ENCODE assay signal across 1 cellular context in the genomic region with DNA sequence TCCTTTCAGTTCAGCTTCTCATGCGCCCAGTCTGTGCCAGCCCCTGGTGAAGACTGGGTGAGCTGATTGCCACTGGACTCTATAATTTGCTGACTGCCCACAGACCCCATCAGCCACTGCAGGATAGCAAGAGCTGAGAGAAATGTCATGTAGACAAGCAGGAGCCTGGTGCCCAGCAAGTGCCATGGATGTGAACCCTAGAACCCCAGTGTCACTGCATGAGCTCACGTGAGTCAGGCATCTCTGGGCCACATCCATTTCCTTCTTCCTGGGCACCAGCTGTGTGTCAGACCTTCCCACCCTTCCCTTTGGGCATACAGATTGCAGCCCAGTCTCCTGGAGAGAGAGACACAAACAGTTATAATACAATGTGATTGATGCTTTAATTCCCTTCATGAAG.
TF ChIP-seq lines count a peak whose summit lies in the region.

No MANE protein-coding gene starts in this region.

TF ChIP-seq in IMR-90, 13 proteins besides CTCF, POLR2A, EP300 and RAD21 (continued from another document):
- TF ChIP-seq USF2 (IDR thresholded peaks at IDR 0.05; ENCODE audit: low read depth, low read length) (no peak), BHLHE40 (IDR thresholded peaks at IDR 0.05; ENCODE audit: low read depth, low read length) (no peak), FOS (IDR thresholded peaks at IDR 0.05; ENCODE audit: low read depth, low read length) (no peak), RCOR1 (IDR thresholded peaks at IDR 0.05; ENCODE audit: insufficient replicate concordance, low read length) (no peak), MAZ (IDR thresholded peaks at IDR 0.05; ENCODE audit: borderline replicate concordance, low read depth, low read length) (no peak), CEBPB (IDR thresholded peaks at IDR 0.05; ENCODE audit: low read depth, low read length) (no peak), MAFK (IDR thresholded peaks at IDR 0.05; ENCODE audit: low read depth, low read length) (no peak), MXI1 (IDR thresholded peaks at IDR 0.05; ENCODE audit: borderline replicate concordance, low read depth, low read length) (no peak), CHD1 (IDR thresholded peaks at IDR 0.05; ENCODE audit: low read depth, low read length) (no peak), SMC3 (IDR thresholded peaks at IDR 0.05; ENCODE audit: low read depth, low read length) (no peak), RFX5 (IDR thresholded peaks at IDR 0.05; ENCODE audit: low read depth, low read length) (no peak)
